33 cellular contexts compared by ENCODE assay signal in genomic region chr6:136294621-136295020, GRCh38. TPM values are rescaled to one million over a fixed set of nuclear protein-coding genes. Genes with fewer than 3 reads are reported as not detected.
"Had no signal": no experiment of that assay in that cellular context is flagged by ENCODE, and none has a peak within 500 bp of the region (broad histone marks: within the 10 kb centered on the region; RNA-seq: fewer than 3 reads in every experiment).

No MANE protein-coding gene starts in this region.

- H3K27me3 Mint-ChIP-seq: activated CD4-positive, alpha-beta memory T cell treated with anti-CD3 and anti-CD28 coated beads for 36 hours; activated CD4-positive, alpha-beta T cell treated with anti-CD3 and anti-CD28 coated beads for 36 hours had no signal

- H3K36me3 ChIP-seq: adrenal gland, breast epithelium, Peyer's patch, SJSA1 had no signal

- H3K27me3 ChIP-seq: adrenal gland, body of pancreas, breast epithelium, Peyer's patch had no signal

- H3K4me3 ChIP-seq: adrenal gland, body of pancreas, breast epithelium, Peyer's patch, SJSA1 had no signal

- H3K9me3 Mint-ChIP-seq: activated CD4-positive, alpha-beta memory T cell treated with anti-CD3 and anti-CD28 coated beads for 36 hours; activated naive CD4-positive, alpha-beta T cell treated with anti-CD3 and anti-CD28 coated beads for 36 hours; activated naive CD4-positive, alpha-beta T cell treated with anti-CD3 and anti-CD28 coated beads, Interleukin-2, amount 50 U/mL, for 72 hours; activated T-cell treated with anti-CD3 and anti-CD28 coated beads, Interleukin-2, amount 50 U/mL, for 4 hours; activated T-helper 1 cell treated with anti-CD3 and anti-CD28 coated beads, Interleukin-12 subunit alpha, Interleukin-12 subunit beta, Interleukin-2, Interleukin-4 antibody, amounts not matched to agents 30 ng/mL and 10 ng/mL and 1 ng/mL, durations not matched to agents 14 hours and 24 hours and 36 hours; T-helper 1 cell treated with Interleukin-12 subunit alpha and Interleukin-12 subunit beta and Interleukin-4 antibody, amounts not matched to agents 30 μg/mL and 1 μg/mL, for 36 hours; T-helper 2 cell treated with Interferon-gamma antibody and Interleukin-4, amounts not matched to agents 5 μg/mL and 100 μg/mL, for 36 hours had no signal

- FAIRE-seq: astrocyte, TTC549 had no signal

- H3K9ac ChIP-seq: SK-N-SH had no signal

- H3K27ac ChIP-seq: adrenal gland, body of pancreas, breast epithelium, Peyer's patch, SJSA1 had no signal

- H3K4me3 Mint-ChIP-seq: activated CD4-positive, alpha-beta memory T cell treated with anti-CD3 and anti-CD28 coated beads for 36 hours; activated CD4-positive, alpha-beta T cell treated with anti-CD3 and anti-CD28 coated beads for 36 hours; activated naive CD4-positive, alpha-beta T cell treated with anti-CD3 and anti-CD28 coated beads for 36 hours; activated T-cell treated with anti-CD3 and anti-CD28 coated beads, Interleukin-2, amount 50 U/mL, for 4 hours; activated T-helper 1 cell treated with anti-CD3 and anti-CD28 coated beads, Interleukin-12 subunit alpha, Interleukin-12 subunit beta, Interleukin-2, Interleukin-4 antibody, amounts not matched to agents 30 ng/mL and 10 ng/mL and 1 ng/mL, durations not matched to agents 14 hours and 24 hours and 36 hours; T-helper 1 cell treated with Interleukin-12 subunit alpha and Interleukin-12 subunit beta and Interleukin-4 antibody, amounts not matched to agents 30 μg/mL and 1 μg/mL, for 36 hours; T-helper 2 cell treated with Interferon-gamma antibody and Interleukin-4, amounts not matched to agents 5 μg/mL and 100 μg/mL, for 36 hours had no signal

- DNase-seq: activated CD4-positive, alpha-beta memory T cell treated with anti-CD3 and anti-CD28 coated beads for 36 hours; activated CD4-positive, alpha-beta T cell treated with anti-CD3 and anti-CD28 coated beads for 36 hours; activated CD4-positive, alpha-beta T cell treated with anti-CD3 and anti-CD28 coated beads, Interleukin-2, amount 50 U/mL, for 1 hour; activated CD8-positive, alpha-beta memory T cell treated with anti-CD3 and anti-CD28 coated beads, Interleukin-2, amount 50 U/mL, for 4 hours; activated gamma-delta T cell treated with Interleukin-2 at 50 U/mL for 16 hours; activated naive CD4-positive, alpha-beta T cell treated with anti-CD3 and anti-CD28 coated beads for 36 hours; activated T-cell treated with anti-CD3 and anti-CD28 coated beads for 4 hours; activated T-cell treated with anti-CD3 and anti-CD28 coated beads, Interleukin-2, amount 50 U/mL, for 4 hours; adrenal gland; body of pancreas; Karpas-422; NCI-H1105; NCI-H1417 treated with DMSO at 0.1 percent for 48 hours; NCI-H187 treated with DMSO at 0.1 percent for 48 hours; NCI-H2081; NCI-H2171 treated with DMSO at 0.1 percent for 48 hours; NCI-H2227 treated with DMSO at 0.1 percent for 48 hours; NCI-H446 treated with DMSO at 0.1 percent for 48 hours; NCI-H524; PC-3; Peyer's patch; RPMI8226; SHP77 treated with DMSO at 0.1 percent for 48 hours; SK-N-SH had no signal

- H3K36me3 Mint-ChIP-seq: activated CD4-positive, alpha-beta memory T cell treated with anti-CD3 and anti-CD28 coated beads for 36 hours had no signal

- H3K9me3 ChIP-seq: adrenal gland, body of pancreas, breast epithelium, Peyer's patch, SJSA1, SK-N-SH had no signal

- H3K4me2 ChIP-seq: SK-N-SH had no signal

- H3K27ac Mint-ChIP-seq: activated CD4-positive, alpha-beta memory T cell treated with anti-CD3 and anti-CD28 coated beads for 36 hours; activated CD4-positive, alpha-beta T cell treated with anti-CD3 and anti-CD28 coated beads for 36 hours; activated naive CD4-positive, alpha-beta T cell treated with anti-CD3 and anti-CD28 coated beads for 36 hours; activated naive CD4-positive, alpha-beta T cell treated with anti-CD3 and anti-CD28 coated beads, Interleukin-2, amount 50 U/mL, for 72 hours; activated T-helper 1 cell treated with anti-CD3 and anti-CD28 coated beads, Interleukin-12 subunit alpha, Interleukin-12 subunit beta, Interleukin-2, Interleukin-4 antibody, amounts not matched to agents 30 ng/mL and 10 ng/mL and 1 ng/mL, durations not matched to agents 14 hours and 24 hours and 36 hours; T-helper 1 cell treated with Interleukin-12 subunit alpha and Interleukin-12 subunit beta and Interleukin-4 antibody, amounts not matched to agents 30 μg/mL and 1 μg/mL, for 36 hours; T-helper 2 cell treated with Interferon-gamma antibody and Interleukin-4, amounts not matched to agents 5 μg/mL and 100 μg/mL, for 36 hours had no signal

- ATAC-seq: activated CD4-positive, alpha-beta T cell treated with anti-CD3 and anti-CD28 coated beads for 36 hours; activated naive CD4-positive, alpha-beta T cell treated with anti-CD3 and anti-CD28 coated beads, Interleukin-2, amount 50 U/mL, for 72 hours; activated T-cell treated with anti-CD3 and anti-CD28 coated beads, Interleukin-2, amount 50 U/mL, for 4 hours; body of pancreas; PC-3 had no signal

RNA-seq across cellular contexts. Expression of gene MTFR2, which starts 44.5 kb away (rescaled TPM):
- total RNA-seq: cardiac septum had no signal
